ENCODE assay signal across 8 cellular contexts in the genomic region with DNA sequence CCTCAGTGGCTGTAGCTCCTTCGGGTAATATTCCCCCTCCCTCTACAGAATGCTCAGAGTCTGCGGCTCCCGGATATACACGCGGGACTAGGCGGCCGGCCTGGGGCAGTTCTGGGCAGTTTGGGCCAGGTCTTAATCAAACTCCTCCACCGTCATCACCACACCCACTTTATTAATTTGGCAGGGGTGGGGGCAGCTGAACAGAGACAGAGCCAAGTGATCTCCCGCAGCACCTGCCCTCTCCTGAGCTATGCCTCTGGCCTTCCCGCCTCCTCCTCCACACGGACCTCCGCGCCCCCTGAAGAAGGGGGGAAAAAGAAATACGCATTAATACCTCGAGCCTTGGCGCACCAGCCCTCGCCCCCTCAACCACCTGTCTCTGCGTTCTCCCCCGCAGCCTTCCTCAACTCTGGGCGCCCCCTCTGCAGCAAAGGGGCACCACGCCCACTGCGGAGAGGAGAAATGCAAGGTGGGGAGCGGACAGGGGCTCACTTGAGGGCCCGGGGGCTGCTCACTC.
DNase-seq lines count a peak whose midpoint lies in the region; ATAC-seq and TF ChIP-seq lines count a peak whose summit lies in the region.

No MANE protein-coding gene starts in this region.

- ATAC-seq in HG03280 (IDR thresholded peaks at IDR 0.05; ENCODE audit: unreplicated experiment): peak; percentile 1

- no peak overlapping the region for H3K27ac Mint-ChIP-seq in nephron progenitor cell

- peak overlapping the region; percentile 78 for H3K4me3 Mint-ChIP-seq in nephron progenitor cell

- H3K27me3 Mint-ChIP-seq in nephron progenitor cell (ENCODE audit: low read depth, poor library complexity): peaks cover 45% of the 10 kb centered on the region

- H3K4me1 Mint-ChIP-seq in nephron progenitor cell: peaks cover 30% of the 10 kb centered on the region

- peaks cover 9% of the 10 kb centered on the region for H3K36me3 Mint-ChIP-seq in nephron progenitor cell (ENCODE audit: low read depth)

- TF ChIP-seq CTCF in nephron progenitor cell (IDR thresholded peaks at IDR 0.05): no peak

- H3K9me3 Mint-ChIP-seq in nephron progenitor cell: no peaks in the 10 kb centered on the region

- peak; percentile 31 for DNase-seq in DMS79 treated with DMSO at 0.1 percent for 48 hours (lab: John Stamatoyannopoulos, UW)
- no peak for DNase-seq in DMS79 (lab: John Stamatoyannopoulos, UW)
- DNase-seq in activated CD8-positive, alpha-beta memory T cell treated with anti-CD3 and anti-CD28 coated beads, Interleukin-2, amount 50 U/mL, for 4 hours: peak; percentile 27
- peak; percentile 27 for DNase-seq in fibroblast of peridontal ligament (ENCODE audit: extremely low read depth)
- no peak for DNase-seq in nephron progenitor cell
- DNase-seq in superior temporal gyrus (ENCODE audit: extremely low spot score): no peak
- DNase-seq in NCI-H187 (lab: John Stamatoyannopoulos, UW): no peak

Comparison
In these comparisons a context has a peak if more than half of its experiments do, and no peak if none do; other contexts are left out.
1. DNase-seq: peak in DMS79 treated with DMSO at 0.1 percent for 48 hours (single experiment), activated CD8-positive, alpha-beta memory T cell treated with anti-CD3 and anti-CD28 coated beads, Interleukin-2, amount 50 U/mL, for 4 hours (single experiment) and fibroblast of peridontal ligament (single experiment); none in DMS79 (single experiment), nephron progenitor cell (single experiment), superior temporal gyrus (single experiment) and NCI-H187 (0 of 2).